Comparison of ENCODE assay signal across 17 cellular contexts in the genomic region with DNA sequence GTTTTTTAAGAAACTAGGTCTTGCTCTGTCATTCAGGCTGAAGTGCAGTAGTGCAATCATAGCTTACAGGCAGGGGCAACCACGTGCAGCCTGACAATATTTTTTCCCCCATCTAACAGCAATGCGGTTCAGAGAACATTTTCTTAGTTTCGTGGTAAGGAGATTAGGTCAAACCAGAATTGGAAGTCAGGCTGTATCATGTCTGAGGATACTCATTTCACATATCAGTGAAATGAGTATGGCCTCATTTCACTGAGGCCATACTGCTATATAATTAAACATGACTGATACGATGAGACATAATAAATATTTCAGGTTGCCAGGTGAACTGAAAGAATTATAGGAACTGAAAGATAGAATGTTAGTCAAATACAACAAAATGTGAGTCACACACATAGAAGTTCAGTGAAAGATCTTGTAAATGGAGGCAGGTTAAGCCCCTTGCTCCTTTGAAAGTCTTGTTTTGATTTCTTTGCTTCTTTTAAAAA. TPM values are rescaled to one million over a fixed set of nuclear protein-coding genes. Genes with fewer than 3 reads are reported as not detected.
DNase-seq lines count a peak whose midpoint lies in the region; ATAC-seq and TF ChIP-seq lines count a peak whose summit lies in the region.
"Had no signal": no experiment of that assay in that cellular context is flagged by ENCODE, and none has a peak within 500 bp of the region (broad histone marks: within the 10 kb centered on the region; RNA-seq: fewer than 3 reads in every experiment).

No MANE protein-coding gene starts in this region.

- no peak overlapping the region for H3K27ac ChIP-seq in thyroid gland
- H3K27ac ChIP-seq: A549, ascending aorta had no signal

- DNase-seq in activated T-cell treated with anti-CD3 and anti-CD28 coated beads, Interleukin-2, amount 50 U/mL, for 4 hours, result no peak
- no peak for DNase-seq in activated T-cell treated with anti-CD3 and anti-CD28 coated beads, Interleukin-2, amount 50 U/mL, for 24 hours
- no peak for DNase-seq in stimulated activated effector memory CD8-positive, alpha-beta T cell treated with anti-CD3 and anti-CD28 coated beads, Interleukin-12 subunit alpha, Interleukin-12 subunit beta, amount 100 ng/mL, for 72 hours (ENCODE audit: low spot score in 2 of 2)
- DNase-seq in A172 (ENCODE audit: low spot score) (no peak), omental fat pad (ENCODE audit: low spot score) (no peak), thyroid gland (no peak)
- DNase-seq: activated CD8-positive, alpha-beta T cell treated with anti-CD3 and anti-CD28 coated beads, Interleukin-2, amount 10 ng/mL, durations not matched to agents 7 days and 5 days; EL; H9; NCI-H526 treated with DMSO at 0.1 percent for 48 hours; SK-N-SH had no signal

- no peak for TF ChIP-seq POLR2A in thyroid gland (IDR thresholded peaks at IDR 0.05)

- no peak overlapping the region for H3K27ac Mint-ChIP-seq in activated T-cell treated with anti-CD3 and anti-CD28 coated beads, Interleukin-2, amount 50 U/mL, for 24 hours
- no peak overlapping the region for H3K27ac Mint-ChIP-seq in stimulated activated effector memory CD8-positive, alpha-beta T cell treated with anti-CD3 and anti-CD28 coated beads, Interleukin-12 subunit alpha, Interleukin-12 subunit beta, amount 100 ng/mL, for 72 hours
- H3K27ac Mint-ChIP-seq: activated CD8-positive, alpha-beta T cell treated with anti-CD3 and anti-CD28 coated beads, Interleukin-2, amount 10 ng/mL, durations not matched to agents 7 days and 5 days; H9 had no signal

- no peaks in the 10 kb centered on the region for H3K4me1 Mint-ChIP-seq in activated T-cell treated with anti-CD3 and anti-CD28 coated beads, Interleukin-2, amount 50 U/mL, for 4 hours (ENCODE audit: low read depth)
- no peaks in the 10 kb centered on the region for H3K4me1 Mint-ChIP-seq in activated T-cell treated with anti-CD3 and anti-CD28 coated beads, Interleukin-2, amount 50 U/mL, for 24 hours (ENCODE audit: low read depth)
- no peaks in the 10 kb centered on the region for H3K4me1 Mint-ChIP-seq in stimulated activated effector memory CD8-positive, alpha-beta T cell treated with anti-CD3 and anti-CD28 coated beads, Interleukin-12 subunit alpha, Interleukin-12 subunit beta, amount 100 ng/mL, for 72 hours
- H3K4me1 Mint-ChIP-seq: H9, neural crest cell had no signal

- no peak overlapping the region for H3K4me3 ChIP-seq in thyroid gland (replicated peaks in 1 of 3)
- H3K4me3 ChIP-seq: A549, ascending aorta had no signal

- peak; percentile 34 to 73 for ATAC-seq in activated T-cell treated with anti-CD3 and anti-CD28 coated beads, Interleukin-2, amount 50 U/mL, for 4 hours
- ATAC-seq in GM21717 (IDR thresholded peaks at IDR 0.05; ENCODE audit: unreplicated experiment) (peak; percentile 86), HG03139 (IDR thresholded peaks at IDR 0.05; ENCODE audit: unreplicated experiment) (peak; percentile 75), omental fat pad (ENCODE audit: low FRiP score) (no peak)
- ATAC-seq in stimulated activated effector memory CD8-positive, alpha-beta T cell treated with anti-CD3 and anti-CD28 coated beads, Interleukin-12 subunit alpha, Interleukin-12 subunit beta, amount 100 ng/mL, for 72 hours, result peak; percentile 64
- ATAC-seq: A549; activated CD8-positive, alpha-beta T cell treated with anti-CD3 and anti-CD28 coated beads, Interleukin-2, amount 10 ng/mL, durations not matched to agents 7 days and 5 days had no signal

- intact Hi-C loops in thyroid gland (cut with DNase I), result no loop called here

- H3K36me3 ChIP-seq in thyroid gland, result no peaks in the 10 kb centered on the region
- H3K36me3 ChIP-seq: ascending aorta had no signal

- H3K36me3 Mint-ChIP-seq in activated T-cell treated with anti-CD3 and anti-CD28 coated beads, Interleukin-2, amount 50 U/mL, for 4 hours (ENCODE audit: insufficient read depth), result no peaks in the 10 kb centered on the region
- H3K36me3 Mint-ChIP-seq in activated T-cell treated with anti-CD3 and anti-CD28 coated beads, Interleukin-2, amount 50 U/mL, for 24 hours (ENCODE audit: low read depth), result no peaks in the 10 kb centered on the region
- no peaks in the 10 kb centered on the region for H3K36me3 Mint-ChIP-seq in stimulated activated effector memory CD8-positive, alpha-beta T cell treated with anti-CD3 and anti-CD28 coated beads, Interleukin-12 subunit alpha, Interleukin-12 subunit beta, amount 100 ng/mL, for 72 hours

- H3K27me3 ChIP-seq in thyroid gland, result no peaks in the 10 kb centered on the region
- H3K27me3 ChIP-seq: ascending aorta had no signal

- H3K27me3 Mint-ChIP-seq in activated T-cell treated with anti-CD3 and anti-CD28 coated beads, Interleukin-2, amount 50 U/mL, for 4 hours (ENCODE audit: low read depth), result peaks cover 4% of the 10 kb centered on the region
- no peaks in the 10 kb centered on the region for H3K27me3 Mint-ChIP-seq in activated T-cell treated with anti-CD3 and anti-CD28 coated beads, Interleukin-2, amount 50 U/mL, for 24 hours

- WGBS in thyroid gland, 2 donors, result 78 to 82% methylated on average over 4 of the region's 4 CpGs

- peaks cover 24% of the 10 kb centered on the region for H3K9me3 Mint-ChIP-seq in activated T-cell treated with anti-CD3 and anti-CD28 coated beads, Interleukin-2, amount 50 U/mL, for 4 hours
- peaks cover 9% of the 10 kb centered on the region for H3K9me3 Mint-ChIP-seq in activated T-cell treated with anti-CD3 and anti-CD28 coated beads, Interleukin-2, amount 50 U/mL, for 24 hours
- peaks cover 6% of the 10 kb centered on the region for H3K9me3 Mint-ChIP-seq in stimulated activated effector memory CD8-positive, alpha-beta T cell treated with anti-CD3 and anti-CD28 coated beads, Interleukin-12 subunit alpha, Interleukin-12 subunit beta, amount 100 ng/mL, for 72 hours
- H3K9me3 Mint-ChIP-seq: neural crest cell had no signal

- TF ChIP-seq CTCF in omental fat pad (IDR thresholded peaks at IDR 0.05) (no peak), thyroid gland (IDR thresholded peaks at IDR 0.05) (no peak)

- peaks cover 0 to 5% of the 10 kb centered on the region in 2 donors for H3K4me1 ChIP-seq in thyroid gland
- H3K4me1 ChIP-seq: A549, ascending aorta had no signal

- no peaks in the 10 kb centered on the region for H3K9me3 ChIP-seq in thyroid gland
- H3K9me3 ChIP-seq: A549, ascending aorta, SK-N-SH had no signal

- H3K4me3 Mint-ChIP-seq in activated T-cell treated with anti-CD3 and anti-CD28 coated beads, Interleukin-2, amount 50 U/mL, for 4 hours, result no peak overlapping the region
- H3K4me3 Mint-ChIP-seq in activated T-cell treated with anti-CD3 and anti-CD28 coated beads, Interleukin-2, amount 50 U/mL, for 24 hours, result no peak overlapping the region
- H3K4me3 Mint-ChIP-seq in stimulated activated effector memory CD8-positive, alpha-beta T cell treated with anti-CD3 and anti-CD28 coated beads, Interleukin-12 subunit alpha, Interleukin-12 subunit beta, amount 100 ng/mL, for 72 hours, result no peak overlapping the region
- H3K4me3 Mint-ChIP-seq: activated CD8-positive, alpha-beta T cell treated with anti-CD3 and anti-CD28 coated beads, Interleukin-2, amount 10 ng/mL, durations not matched to agents 7 days and 5 days; H9; neural crest cell had no signal

RNA-seq across cellular contexts. Expression of a gene that starts 32.5 kb away (rescaled TPM):
- not detected for total RNA-seq in activated T-cell treated with anti-CD3 and anti-CD28 coated beads, Interleukin-2, amount 50 U/mL, for 4 hours
- not detected in 2 replicates for total RNA-seq in A172 (2014; rRNA removed; shearing (Covaris generic))
- total RNA-seq in omental fat pad (not detected), thyroid gland (not detected)
- total RNA-seq: activated CD8-positive, alpha-beta T cell treated with anti-CD3 and anti-CD28 coated beads, Interleukin-2, amount 10 ng/mL, durations not matched to agents 7 days and 5 days; ascending aorta; epithelial cell of proximal tubule; H9; neural crest cell had no signal
